Comparison of ENCODE assay signal across 1 cellular context in the genomic region with DNA sequence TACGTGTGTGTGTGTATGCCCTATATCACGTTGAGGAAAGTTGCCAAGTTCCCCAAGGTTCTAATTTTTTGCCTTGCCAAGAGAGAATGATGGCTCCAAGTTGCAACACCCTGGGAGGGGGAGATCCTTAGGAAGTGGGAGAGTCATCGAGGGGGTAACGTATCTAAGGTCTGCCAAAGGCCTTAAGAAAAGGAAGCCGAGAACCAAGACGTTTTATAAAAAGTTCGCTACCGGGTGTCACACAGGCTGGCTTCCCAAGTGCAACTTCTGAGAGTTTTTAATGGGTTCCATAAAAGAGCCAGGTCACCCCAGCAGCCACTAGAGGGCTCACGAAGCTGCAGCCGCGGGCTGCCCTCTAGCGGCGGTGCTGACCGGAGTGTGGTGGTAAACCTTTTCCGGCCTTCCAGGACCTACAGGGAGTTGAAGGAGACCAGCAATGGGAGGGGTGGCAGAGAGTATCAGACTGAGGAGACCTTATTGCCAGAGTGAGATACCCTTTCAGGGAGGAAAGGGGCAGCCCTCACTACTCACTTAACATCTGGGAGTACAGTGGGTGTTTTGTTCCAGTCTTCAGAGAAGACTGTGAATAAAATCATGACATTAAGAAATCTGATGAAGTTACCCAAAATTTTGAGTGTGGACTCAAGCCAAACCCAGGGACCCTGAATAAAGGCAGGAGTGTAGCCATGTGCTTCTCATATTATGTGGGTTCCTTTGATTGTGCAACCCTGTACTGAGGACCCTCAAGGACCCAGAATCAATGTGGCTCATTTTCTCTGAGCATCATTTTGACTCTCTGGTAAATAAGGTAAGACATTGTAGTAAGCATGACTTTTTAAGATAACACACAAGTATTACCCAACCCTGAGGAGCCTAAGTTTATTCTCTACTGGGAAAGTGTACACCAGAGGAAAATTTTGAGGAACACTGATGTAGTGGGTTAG.
TF ChIP-seq lines count a peak whose summit lies in the region.

No MANE protein-coding gene starts in this region.

TF ChIP-seq in H1, 55 proteins besides CTCF, POLR2A, EP300 and RAD21:
- TF ChIP-seq SAP30 (IDR thresholded peaks at IDR 0.05; ENCODE audit: insufficient read depth, insufficient replicate concordance, low read length), result no peak
- TF ChIP-seq SIRT6 (IDR thresholded peaks at IDR 0.05; ENCODE audit: low read length), result no peak
- TF ChIP-seq, protein P1, sequence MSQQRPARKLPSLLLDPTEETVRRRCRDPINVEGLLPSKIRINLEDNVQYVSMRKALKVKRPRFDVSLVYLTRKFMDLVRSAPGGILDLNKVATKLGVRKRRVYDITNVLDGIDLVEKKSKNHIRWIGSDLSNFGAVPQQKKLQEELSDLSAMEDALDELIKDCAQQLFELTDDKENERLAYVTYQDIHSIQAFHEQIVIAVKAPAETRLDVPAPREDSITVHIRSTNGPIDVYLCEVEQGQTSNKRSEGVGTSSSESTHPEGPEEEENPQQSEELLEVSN (IDR thresholded peaks at IDR 0.05), result no peak
- no peak for TF ChIP-seq PHF8 (conservative IDR thresholded peaks at IDR 0.05; ENCODE audit: low read depth, low read length)
- no peak for TF ChIP-seq RBBP5 (IDR thresholded peaks at IDR 0.05; ENCODE audit: borderline replicate concordance, low read depth, low read length)
- no peak for TF ChIP-seq RXRA (IDR thresholded peaks at IDR 0.05; ENCODE audit: insufficient read depth, low read depth, low read length)
- TF ChIP-seq KDM1A (IDR thresholded peaks at IDR 0.05; ENCODE audit: borderline replicate concordance, low read length), result no peak
- TF ChIP-seq BRCA1 (IDR thresholded peaks at IDR 0.05; ENCODE audit: low read depth, low read length), result no peak
- TF ChIP-seq RFX5 (IDR thresholded peaks at IDR 0.05; ENCODE audit: borderline replicate concordance, low read depth, low read length), result no peak
- peak; percentile 42 to 62; a peak in 2 of 4 replicates for TF ChIP-seq SIN3A (conservative IDR thresholded peaks at IDR 0.05 in 1 of 2, IDR thresholded peaks at IDR 0.05 in 1 of 2; ENCODE audit: low read depth in 1 of 2, low read length in 2 of 2)
- no peak for TF ChIP-seq KDM4A (IDR thresholded peaks at IDR 0.05; ENCODE audit: low read depth, low read length, severe bottlenecking)
- peak; percentile 76 for TF ChIP-seq TBP (IDR thresholded peaks at IDR 0.05; ENCODE audit: low read depth, low read length)
- TF ChIP-seq YY1 (IDR thresholded peaks at IDR 0.05; ENCODE audit: low read depth, low read length), result peak; percentile 89
- TF ChIP-seq BACH1 (IDR thresholded peaks at IDR 0.05; ENCODE audit: low read length), result no peak
- TF ChIP-seq, protein P2, sequence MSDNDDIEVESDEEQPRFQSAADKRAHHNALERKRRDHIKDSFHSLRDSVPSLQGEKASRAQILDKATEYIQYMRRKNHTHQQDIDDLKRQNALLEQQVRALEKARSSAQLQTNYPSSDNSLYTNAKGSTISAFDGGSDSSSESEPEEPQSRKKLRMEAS (IDR thresholded peaks at IDR 0.05), result no peak
- TF ChIP-seq CREB1 (IDR thresholded peaks at IDR 0.05), result peak; percentile 61; the same call in 1 of the 2 replicates
- TF ChIP-seq, protein P3, sequence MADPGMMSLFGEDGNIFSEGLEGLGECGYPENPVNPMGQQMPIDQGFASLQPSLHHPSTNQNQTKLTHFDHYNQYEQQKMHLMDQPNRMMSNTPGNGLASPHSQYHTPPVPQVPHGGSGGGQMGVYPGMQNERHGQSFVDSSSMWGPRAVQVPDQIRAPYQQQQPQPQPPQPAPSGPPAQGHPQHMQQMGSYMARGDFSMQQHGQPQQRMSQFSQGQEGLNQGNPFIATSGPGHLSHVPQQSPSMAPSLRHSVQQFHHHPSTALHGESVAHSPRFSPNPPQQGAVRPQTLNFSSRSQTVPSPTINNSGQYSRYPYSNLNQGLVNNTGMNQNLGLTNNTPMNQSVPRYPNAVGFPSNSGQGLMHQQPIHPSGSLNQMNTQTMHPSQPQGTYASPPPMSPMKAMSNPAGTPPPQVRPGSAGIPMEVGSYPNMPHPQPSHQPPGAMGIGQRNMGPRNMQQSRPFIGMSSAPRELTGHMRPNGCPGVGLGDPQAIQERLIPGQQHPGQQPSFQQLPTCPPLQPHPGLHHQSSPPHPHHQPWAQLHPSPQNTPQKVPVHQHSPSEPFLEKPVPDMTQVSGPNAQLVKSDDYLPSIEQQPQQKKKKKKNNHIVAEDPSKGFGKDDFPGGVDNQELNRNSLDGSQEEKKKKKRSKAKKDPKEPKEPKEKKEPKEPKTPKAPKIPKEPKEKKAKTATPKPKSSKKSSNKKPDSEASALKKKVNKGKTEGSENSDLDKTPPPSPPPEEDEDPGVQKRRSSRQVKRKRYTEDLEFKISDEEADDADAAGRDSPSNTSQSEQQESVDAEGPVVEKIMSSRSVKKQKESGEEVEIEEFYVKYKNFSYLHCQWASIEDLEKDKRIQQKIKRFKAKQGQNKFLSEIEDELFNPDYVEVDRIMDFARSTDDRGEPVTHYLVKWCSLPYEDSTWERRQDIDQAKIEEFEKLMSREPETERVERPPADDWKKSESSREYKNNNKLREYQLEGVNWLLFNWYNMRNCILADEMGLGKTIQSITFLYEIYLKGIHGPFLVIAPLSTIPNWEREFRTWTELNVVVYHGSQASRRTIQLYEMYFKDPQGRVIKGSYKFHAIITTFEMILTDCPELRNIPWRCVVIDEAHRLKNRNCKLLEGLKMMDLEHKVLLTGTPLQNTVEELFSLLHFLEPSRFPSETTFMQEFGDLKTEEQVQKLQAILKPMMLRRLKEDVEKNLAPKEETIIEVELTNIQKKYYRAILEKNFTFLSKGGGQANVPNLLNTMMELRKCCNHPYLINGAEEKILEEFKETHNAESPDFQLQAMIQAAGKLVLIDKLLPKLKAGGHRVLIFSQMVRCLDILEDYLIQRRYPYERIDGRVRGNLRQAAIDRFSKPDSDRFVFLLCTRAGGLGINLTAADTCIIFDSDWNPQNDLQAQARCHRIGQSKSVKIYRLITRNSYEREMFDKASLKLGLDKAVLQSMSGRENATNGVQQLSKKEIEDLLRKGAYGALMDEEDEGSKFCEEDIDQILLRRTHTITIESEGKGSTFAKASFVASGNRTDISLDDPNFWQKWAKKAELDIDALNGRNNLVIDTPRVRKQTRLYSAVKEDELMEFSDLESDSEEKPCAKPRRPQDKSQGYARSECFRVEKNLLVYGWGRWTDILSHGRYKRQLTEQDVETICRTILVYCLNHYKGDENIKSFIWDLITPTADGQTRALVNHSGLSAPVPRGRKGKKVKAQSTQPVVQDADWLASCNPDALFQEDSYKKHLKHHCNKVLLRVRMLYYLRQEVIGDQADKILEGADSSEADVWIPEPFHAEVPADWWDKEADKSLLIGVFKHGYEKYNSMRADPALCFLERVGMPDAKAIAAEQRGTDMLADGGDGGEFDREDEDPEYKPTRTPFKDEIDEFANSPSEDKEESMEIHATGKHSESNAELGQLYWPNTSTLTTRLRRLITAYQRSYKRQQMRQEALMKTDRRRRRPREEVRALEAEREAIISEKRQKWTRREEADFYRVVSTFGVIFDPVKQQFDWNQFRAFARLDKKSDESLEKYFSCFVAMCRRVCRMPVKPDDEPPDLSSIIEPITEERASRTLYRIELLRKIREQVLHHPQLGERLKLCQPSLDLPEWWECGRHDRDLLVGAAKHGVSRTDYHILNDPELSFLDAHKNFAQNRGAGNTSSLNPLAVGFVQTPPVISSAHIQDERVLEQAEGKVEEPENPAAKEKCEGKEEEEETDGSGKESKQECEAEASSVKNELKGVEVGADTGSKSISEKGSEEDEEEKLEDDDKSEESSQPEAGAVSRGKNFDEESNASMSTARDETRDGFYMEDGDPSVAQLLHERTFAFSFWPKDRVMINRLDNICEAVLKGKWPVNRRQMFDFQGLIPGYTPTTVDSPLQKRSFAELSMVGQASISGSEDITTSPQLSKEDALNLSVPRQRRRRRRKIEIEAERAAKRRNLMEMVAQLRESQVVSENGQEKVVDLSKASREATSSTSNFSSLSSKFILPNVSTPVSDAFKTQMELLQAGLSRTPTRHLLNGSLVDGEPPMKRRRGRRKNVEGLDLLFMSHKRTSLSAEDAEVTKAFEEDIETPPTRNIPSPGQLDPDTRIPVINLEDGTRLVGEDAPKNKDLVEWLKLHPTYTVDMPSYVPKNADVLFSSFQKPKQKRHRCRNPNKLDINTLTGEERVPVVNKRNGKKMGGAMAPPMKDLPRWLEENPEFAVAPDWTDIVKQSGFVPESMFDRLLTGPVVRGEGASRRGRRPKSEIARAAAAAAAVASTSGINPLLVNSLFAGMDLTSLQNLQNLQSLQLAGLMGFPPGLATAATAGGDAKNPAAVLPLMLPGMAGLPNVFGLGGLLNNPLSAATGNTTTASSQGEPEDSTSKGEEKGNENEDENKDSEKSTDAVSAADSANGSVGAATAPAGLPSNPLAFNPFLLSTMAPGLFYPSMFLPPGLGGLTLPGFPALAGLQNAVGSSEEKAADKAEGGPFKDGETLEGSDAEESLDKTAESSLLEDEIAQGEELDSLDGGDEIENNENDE (IDR thresholded peaks at IDR 0.05; ENCODE audit: insufficient replicate concordance, low read length), result peak; percentile 53
- TF ChIP-seq CTBP2 (IDR thresholded peaks at IDR 0.05; ENCODE audit: borderline replicate concordance, insufficient read depth, insufficient read length, low read length), result peak; percentile 75
- peak; percentile 58 for TF ChIP-seq NANOG (IDR thresholded peaks at IDR 0.05; ENCODE audit: insufficient read depth, low read depth, low read length, poor library complexity, severe bottlenecking)
- TF ChIP-seq CHD1 (IDR thresholded peaks at IDR 0.05; ENCODE audit: low read depth, low read length), result no peak
- no peak for TF ChIP-seq CBX8 (IDR thresholded peaks at IDR 0.05; ENCODE audit: borderline replicate concordance, low read depth, low read length)
- TF ChIP-seq NRF1 (IDR thresholded peaks at IDR 0.05; ENCODE audit: low read depth, low read length), result no peak
- TF ChIP-seq CEBPB (IDR thresholded peaks at IDR 0.05; ENCODE audit: low read depth, low read length), result peak; percentile 52; the same call in 1 of the 2 replicates
- TF ChIP-seq, protein P4, sequence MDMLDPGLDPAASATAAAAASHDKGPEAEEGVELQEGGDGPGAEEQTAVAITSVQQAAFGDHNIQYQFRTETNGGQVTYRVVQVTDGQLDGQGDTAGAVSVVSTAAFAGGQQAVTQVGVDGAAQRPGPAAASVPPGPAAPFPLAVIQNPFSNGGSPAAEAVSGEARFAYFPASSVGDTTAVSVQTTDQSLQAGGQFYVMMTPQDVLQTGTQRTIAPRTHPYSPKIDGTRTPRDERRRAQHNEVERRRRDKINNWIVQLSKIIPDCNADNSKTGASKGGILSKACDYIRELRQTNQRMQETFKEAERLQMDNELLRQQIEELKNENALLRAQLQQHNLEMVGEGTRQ (IDR thresholded peaks at IDR 0.05; ENCODE audit: low read length), result 0 out of 2 replicates have a peak, but pooled peaks have one; percentile 4
- TF ChIP-seq, protein P5, sequence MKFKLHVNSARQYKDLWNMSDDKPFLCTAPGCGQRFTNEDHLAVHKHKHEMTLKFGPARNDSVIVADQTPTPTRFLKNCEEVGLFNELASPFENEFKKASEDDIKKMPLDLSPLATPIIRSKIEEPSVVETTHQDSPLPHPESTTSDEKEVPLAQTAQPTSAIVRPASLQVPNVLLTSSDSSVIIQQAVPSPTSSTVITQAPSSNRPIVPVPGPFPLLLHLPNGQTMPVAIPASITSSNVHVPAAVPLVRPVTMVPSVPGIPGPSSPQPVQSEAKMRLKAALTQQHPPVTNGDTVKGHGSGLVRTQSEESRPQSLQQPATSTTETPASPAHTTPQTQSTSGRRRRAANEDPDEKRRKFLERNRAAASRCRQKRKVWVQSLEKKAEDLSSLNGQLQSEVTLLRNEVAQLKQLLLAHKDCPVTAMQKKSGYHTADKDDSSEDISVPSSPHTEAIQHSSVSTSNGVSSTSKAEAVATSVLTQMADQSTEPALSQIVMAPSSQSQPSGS (IDR thresholded peaks at IDR 0.05; ENCODE audit: low read length), result 0 out of 2 replicates have a peak, but pooled peaks have one; percentile 46
- no peak for TF ChIP-seq MAFK (IDR thresholded peaks at IDR 0.05; ENCODE audit: low read depth, low read length)
- TF ChIP-seq JUN (IDR thresholded peaks at IDR 0.05; ENCODE audit: low read depth, low read length), result no peak
- TF ChIP-seq SP1 (IDR thresholded peaks at IDR 0.05; ENCODE audit: low read depth, low read length), result peak; percentile 76
- peak; percentile 55; the same call in 1 of the 2 replicates for TF ChIP-seq GABPA (IDR thresholded peaks at IDR 0.05; ENCODE audit: borderline replicate concordance, insufficient read depth, low read length)
- no peak for TF ChIP-seq SUZ12 (IDR thresholded peaks at IDR 0.05; ENCODE audit: low read length)
- TF ChIP-seq FOSL1 (IDR thresholded peaks at IDR 0.05; ENCODE audit: insufficient read depth, low read depth, low read length), result no peak
- no peak for TF ChIP-seq KDM5A (IDR thresholded peaks at IDR 0.05; ENCODE audit: low read length)
- peak; percentile 83 for TF ChIP-seq TAF7 (optimal IDR thresholded peaks at IDR 0.05; ENCODE audit: borderline replicate concordance, low read depth, low read length)
- no peak for TF ChIP-seq TCF12 (IDR thresholded peaks at IDR 0.05; ENCODE audit: low read depth, low read length)
- peak; percentile 91 for TF ChIP-seq JUND (IDR thresholded peaks at IDR 0.05; ENCODE audit: low read length)
- TF ChIP-seq EGR1 (IDR thresholded peaks at IDR 0.05; ENCODE audit: borderline replicate concordance, low read depth, low read length), result no peak
- peak; percentile 60 for TF ChIP-seq SRF (IDR thresholded peaks at IDR 0.05; ENCODE audit: low read depth, low read length)
- peak; percentile 67 for TF ChIP-seq TAF1 (IDR thresholded peaks at IDR 0.05; ENCODE audit: low read depth, low read length)
- TF ChIP-seq EZH2 (IDR thresholded peaks at IDR 0.05; ENCODE audit: low read depth, low read length, severe bottlenecking), result no peak
- 0 out of 2 replicates have a peak, but pooled peaks have one; percentile 53 for TF ChIP-seq GTF2F1 (IDR thresholded peaks at IDR 0.05; ENCODE audit: borderline replicate concordance, low read depth, low read length)
- peak; percentile 54 for TF ChIP-seq ASH2L (IDR thresholded peaks at IDR 0.05; ENCODE audit: low read length)
- TF ChIP-seq POLR2AphosphoS5 (IDR thresholded peaks at IDR 0.05; ENCODE audit: low read depth, low read length), result no peak
- TF ChIP-seq POU5F1 (IDR thresholded peaks at IDR 0.05; ENCODE audit: low read depth, low read length), result no peak
- TF ChIP-seq SIX5 (IDR thresholded peaks at IDR 0.05; ENCODE audit: low read depth, low read length), result no peak
- TF ChIP-seq, protein P6, sequence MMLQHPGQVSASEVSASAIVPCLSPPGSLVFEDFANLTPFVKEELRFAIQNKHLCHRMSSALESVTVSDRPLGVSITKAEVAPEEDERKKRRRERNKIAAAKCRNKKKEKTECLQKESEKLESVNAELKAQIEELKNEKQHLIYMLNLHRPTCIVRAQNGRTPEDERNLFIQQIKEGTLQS (IDR thresholded peaks at IDR 0.05; ENCODE audit: insufficient read depth, low read depth, low read length), result peak; percentile 94
- TF ChIP-seq ZNF274 (IDR thresholded peaks at IDR 0.05; ENCODE audit: borderline replicate concordance, extremely low read depth, low read length), result no peak
- peak; percentile 67 for TF ChIP-seq CHD2 (IDR thresholded peaks at IDR 0.05; ENCODE audit: low read length)
- 0 out of 2 replicates have a peak, but pooled peaks have one; percentile 65 for TF ChIP-seq SP4 (IDR thresholded peaks at IDR 0.05; ENCODE audit: low read length)
TF ChIP-seq in H1: peak in this region for 21.
